Comparison of ENCODE assay signal across 15 cellular contexts in genomic region chr1:225711236-225711937, GRCh38. TPM values are rescaled to one million over a fixed set of nuclear protein-coding genes. Genes with fewer than 3 reads are reported as not detected.
DNase-seq lines count a peak whose midpoint lies in the region; ATAC-seq, FAIRE-seq and TF ChIP-seq lines count a peak whose summit lies in the region.
"Had no signal": no experiment of that assay in that cellular context is flagged by ENCODE, and none has a peak within 500 bp of the region (broad histone marks: within the 10 kb centered on the region; RNA-seq: fewer than 3 reads in every experiment).

No MANE protein-coding gene starts in this region.

- H2AFZ ChIP-seq in H1 (ENCODE audit: low read length) = peak overlapping the region; percentile 71; the same call in 1 of the 2 replicates

- no peak overlapping the region for H2BK12ac ChIP-seq in H1 (ENCODE audit: low read depth, low read length)

- TF ChIP-seq POLR2A in H1 (IDR thresholded peaks at IDR 0.05; ENCODE audit: control extremely low read depth in 1 of 2, low read depth in 2 of 2, low read length in 2 of 2) = no peak
- TF ChIP-seq POLR2A in Peyer's patch (IDR thresholded peaks at IDR 0.05) = no peak

- H4K5ac ChIP-seq in H1 (ENCODE audit: insufficient read length, low read depth, low read length) = no peak overlapping the region

- FAIRE-seq in H1 (lab: Jason Lieb, UNC) (no peak), HTR-8/SVneo (lab: Jason Lieb, UNC) (no peak)

- no peaks in the 10 kb centered on the region for H3K27me3 ChIP-seq in H1 (replicated peaks in 1 of 4; ENCODE audit: control insufficient read depth in 3 of 4, extremely low read depth in 1 of 4, insufficient read depth in 3 of 4, low read length in 3 of 4)
- H3K27me3 ChIP-seq in Peyer's patch = no peaks in the 10 kb centered on the region
- H3K27me3 ChIP-seq: MG63 had no signal

- no peak overlapping the region for H3K4me2 ChIP-seq in H1 (ENCODE audit: insufficient read depth in 1 of 2, low read depth in 2 of 2, low read length in 2 of 2)

- H3K36me3 ChIP-seq in H1 (ENCODE audit: control insufficient read depth in 2 of 4, insufficient read depth in 4 of 4, low read length in 3 of 4) (no peaks in the 10 kb centered on the region), Peyer's patch (no peaks in the 10 kb centered on the region)
- H3K36me3 ChIP-seq: MG63 had no signal

- H4K20me1 ChIP-seq in H1 (replicated peaks in 1 of 2; ENCODE audit: control insufficient read depth in 1 of 2, insufficient read depth in 2 of 2, low read length in 2 of 2) = no peaks in the 10 kb centered on the region

- peaks cover 2% of the 10 kb centered on the region; the same call in 1 of the 2 replicates for H3K23me2 ChIP-seq in H1 (ENCODE audit: low read depth, low read length)

- CTCF ChIA-PET in H1 (lab: Charles Lee; ENCODE audit: partially characterized antibody) = interaction anchor here (0.7 to 1.3 kb wide), 6 partner anchors 16 to 650 kb away, joined by 3 to 5 read pairs (median 4); no protein-coding TSS in a partner anchor

- H3K18ac ChIP-seq in H1 (ENCODE audit: extremely low read depth, low read length) = no peak overlapping the region

- in situ Hi-C loops in Caki2 (cut with HindIII; ENCODE audit: low pct_unique_long_range_greater_than_20kb, low sequenced_read_pairs) = no loop called here

- intact Hi-C loops in cardiac septum (cut with DNase I) = no loop called here

- TF ChIP-seq EP300 in H1 (IDR thresholded peaks at IDR 0.05; ENCODE audit: borderline replicate concordance in 1 of 2, low read depth in 2 of 2, low read length in 2 of 2) = no peak

- H3K9me3 ChIP-seq in H1 (ENCODE audit: insufficient read depth in 2 of 2, low read depth in 1 of 2, low read length in 1 of 2) (no peaks in the 10 kb centered on the region), Peyer's patch (no peaks in the 10 kb centered on the region)
- H3K9me3 ChIP-seq: MG63 had no signal

- no peak overlapping the region for H3K23ac ChIP-seq in H1 (ENCODE audit: insufficient read length)

- no peak overlapping the region for H2BK5ac ChIP-seq in H1 (ENCODE audit: low read depth, low read length)

- H4K8ac ChIP-seq in H1 (ENCODE audit: extremely low read depth, insufficient read depth, low read length) = no peak overlapping the region

- no peaks in the 10 kb centered on the region for H3K79me1 ChIP-seq in H1 (ENCODE audit: low read depth, low read length)

- H3K9ac ChIP-seq in H1 (replicated peaks in 1 of 4; ENCODE audit: extremely low read depth in 1 of 4, low read depth in 3 of 4, low read length in 3 of 4) = no peak overlapping the region

- no peak overlapping the region for H3K4ac ChIP-seq in H1 (replicated peaks; ENCODE audit: insufficient read length, low read depth, low read length)

- H3K56ac ChIP-seq in H1 (replicated peaks; ENCODE audit: insufficient read length, low read depth, low read length) = no peak overlapping the region

- no peak overlapping the region for H2BK120ac ChIP-seq in H1 (replicated peaks; ENCODE audit: low read depth, low read length)

- H3K27ac ChIP-seq in H1 (ENCODE audit: low read depth, low read length) (no peak overlapping the region), Peyer's patch (no peak overlapping the region)

- H3K4me1 ChIP-seq in H1 (replicated peaks in 1 of 4; ENCODE audit: control insufficient read depth in 3 of 4, insufficient read depth in 4 of 4, low read length in 3 of 4) (peaks cover 0 to 7% (median 0%) of the 10 kb centered on the region in 4 experiments; a peak in 2 of 7 replicates), Peyer's patch (no peaks in the 10 kb centered on the region)

- no peaks in the 10 kb centered on the region for H3K79me2 ChIP-seq in H1 (ENCODE audit: control insufficient read depth in 1 of 2, insufficient read depth in 2 of 2, low read length in 2 of 2)

- H3K14ac ChIP-seq in H1 (ENCODE audit: insufficient read length) = no peak overlapping the region

- no peak overlapping the region for H2BK15ac ChIP-seq in H1 (ENCODE audit: low read length)

- no peak for TF ChIP-seq RAD21 in H1 (IDR thresholded peaks at IDR 0.05 in 1 of 2, conservative IDR thresholded peaks at IDR 0.05 in 1 of 2; ENCODE audit: low read depth in 2 of 2, low read length in 2 of 2)

- H4K91ac ChIP-seq in H1 (replicated peaks; ENCODE audit: insufficient read length, low read length) = no peak overlapping the region

- no peak overlapping the region for H2AK5ac ChIP-seq in H1 (ENCODE audit: low read depth, low read length)

- TF ChIP-seq CTCF in H1 (IDR thresholded peaks at IDR 0.05; ENCODE audit: control extremely low read depth in 1 of 3, insufficient read depth in 1 of 3, low read depth in 1 of 3, low read length in 3 of 3) (no peak), Peyer's patch (IDR thresholded peaks at IDR 0.05) (no peak)

- POLR2A ChIA-PET in H1 (lab: Charles Lee; ENCODE audit: partially characterized antibody) = interaction anchor here (1.5 kb wide), 1 partner anchor 66 kb away, joined by 5 read pairs; the partner anchor contains the start of gene SRP9

- no peak for ATAC-seq in GM18870 (IDR thresholded peaks at IDR 0.05; ENCODE audit: unreplicated experiment)
- ATAC-seq: CD8-positive, alpha-beta T cell had no signal

- H2BK20ac ChIP-seq in H1 (ENCODE audit: low read length) = no peak overlapping the region

- 67% methylated on average over 4 of the region's 4 CpGs; no CpG with 5 or more reads in 1 of the 2 experiments for WGBS in H1 (ENCODE audit: extremely low coverage in 1 of 2, insufficient coverage in 1 of 2, insufficient read length in 1 of 2, insufficient replicate concordance in 2 of 2, low coverage in 1 of 2, low lambda C conversion rate in 2 of 2, missing lambda C conversion rate in 1 of 2), 2 experiments

- DNase-seq in Caki2 (ENCODE audit: low read depth) = peak; percentile 40
- peak; percentile 16 for DNase-seq in NAMALWA (ENCODE audit: low spot score)
- DNase-seq in H1 (ENCODE audit: low read depth in 1 of 2, low spot score in 2 of 2) = no peak
- DNase-seq in renal cortical epithelial cell (ENCODE audit: low read depth) = peak; percentile 43
- DNase-seq in HTR-8/SVneo (ENCODE audit: insufficient read length, low spot score) = no peak
- no peak for DNase-seq in cardiac septum (ENCODE audit: low spot score)
- no peak for DNase-seq in Peyer's patch
- DNase-seq: CD8-positive, alpha-beta T cell; DND-41; KG1; NCI-H1417 treated with DMSO at 0.1 percent for 48 hours; NCI-H2029 treated with DMSO at 0.1 percent for 48 hours; NCI-H510A had no signal

- H3K4me3 ChIP-seq in H1 (ENCODE audit: extremely low read depth in 1 of 4, insufficient read depth in 2 of 4, low read depth in 3 of 4, low read length in 4 of 4) = no peak overlapping the region
- H3K4me3 ChIP-seq in Peyer's patch = no peak overlapping the region
- H3K4me3 ChIP-seq: MG63 had no signal

TF ChIP-seq in H1, 55 proteins besides CTCF, POLR2A, EP300 and RAD21:
- TF ChIP-seq CBX5 (IDR thresholded peaks at IDR 0.05; ENCODE audit: low read depth, low read length) (no peak), NANOG (IDR thresholded peaks at IDR 0.05; ENCODE audit: insufficient read depth, low read depth, low read length, poor library complexity, severe bottlenecking) (no peak), NRF1 (IDR thresholded peaks at IDR 0.05; ENCODE audit: low read depth, low read length) (no peak), ATF3 (IDR thresholded peaks at IDR 0.05; ENCODE audit: insufficient read depth, low read depth, low read length) (no peak), SIN3A (conservative IDR thresholded peaks at IDR 0.05 in 1 of 2, IDR thresholded peaks at IDR 0.05 in 1 of 2; ENCODE audit: low read depth in 1 of 2, low read length in 2 of 2) (no peak), TAF1 (IDR thresholded peaks at IDR 0.05; ENCODE audit: low read depth, low read length) (no peak)

RNA-seq across cellular contexts. Expression of gene ENAH, which starts 58.5 kb away (rescaled TPM):
- 69.6 and 87.9 TPM in 2 replicates for total RNA-seq in Caki2 (2014; rRNA removed; shearing (Covaris generic); ENCODE audit: low replicate concordance)
- total RNA-seq in H1 (2021; fragmentation: NEBNext Ultra II Directional; extraction: Animal tissue kit (Norgen Biotek cat#: 25700)) = 318 and 335 TPM in 2 replicates
- polyA plus RNA-seq in H1 (2011; rRNA removed) = 33.1 and 39.1 TPM in 2 replicates
- 81.1 TPM for polyA plus RNA-seq in H1 (2011; cell fraction: cytosol; rRNA removed)
- 80.2 TPM for polyA plus RNA-seq in H1 (2011; cell fraction: nucleus; rRNA removed)
- polyA plus RNA-seq in H1 (2012, experiment 1 of 2) = 133 to 180 TPM (median 159 TPM) in 4 replicates
- 7.6 TPM for polyA plus RNA-seq in H1 (2012, experiment 2 of 2)
- 182 TPM for polyA plus RNA-seq in H1 (2013, experiment 1 of 2)
- 183 TPM for polyA plus RNA-seq in H1 (2013, experiment 2 of 2)
- polyA minus RNA-seq in H1 (2011; rRNA and poly(A)+ RNA removed) = 343 and 463 TPM in 2 replicates
- polyA minus RNA-seq in H1 (2011; cell fraction: cytosol; rRNA and poly(A)+ RNA removed) = 96.7 TPM
- polyA minus RNA-seq in H1 (2011; cell fraction: nucleus; rRNA and poly(A)+ RNA removed) = 136 TPM
- total RNA-seq in renal cortical epithelial cell = 85.8 and 205 TPM in 2 replicates
- total RNA-seq in cardiac septum = 195 TPM
- 10 to 100 TPM in 3 of 4 donors, 1 to 10 TPM in 1; 7.6 to 51.2 (median 16.5) TPM for total RNA-seq in Peyer's patch

Comparison
In these comparisons a context has a peak if more than half of its experiments do, and no peak if none do; other contexts are left out.
1. DNase-seq: peak in Caki2 (single experiment), NAMALWA (single experiment) and renal cortical epithelial cell (single experiment); none in H1 (0 of 2), HTR-8/SVneo (single experiment), cardiac septum (single experiment) and Peyer's patch (0 of 3).